13 cellular contexts compared by ENCODE assay signal in the genomic region with DNA sequence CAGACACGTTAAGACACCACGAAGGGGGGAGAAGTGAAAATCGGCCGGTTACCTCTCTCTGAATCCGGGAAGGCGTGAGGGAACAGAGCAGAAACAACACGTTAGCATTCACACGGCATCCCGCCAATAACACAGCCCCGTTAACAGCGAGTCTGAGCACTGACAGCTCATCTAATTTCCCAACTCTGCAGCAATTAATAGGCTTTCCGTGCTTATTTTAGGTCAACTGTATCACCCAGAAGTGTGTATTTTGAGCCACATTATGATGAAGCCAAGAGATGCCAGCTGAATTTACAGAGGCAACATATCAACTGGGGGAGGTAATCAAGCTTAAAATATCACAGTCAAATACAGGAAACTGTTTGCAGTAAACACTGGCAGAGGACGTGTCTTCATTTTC.
DNase-seq lines count a peak whose midpoint lies in the region; ATAC-seq and TF ChIP-seq lines count a peak whose summit lies in the region.
"Had no signal": no experiment of that assay in that cellular context is flagged by ENCODE, and none has a peak within 500 bp of the region (broad histone marks: within the 10 kb centered on the region; RNA-seq: fewer than 3 reads in every experiment).

No MANE protein-coding gene starts in this region.

- no peak for TF ChIP-seq CTCF in right atrium auricular region (IDR thresholded peaks at IDR 0.05)
- TF ChIP-seq CTCF in left lung (IDR thresholded peaks at IDR 0.05) = no peak

- no peaks in the 10 kb centered on the region for H3K27me3 ChIP-seq in right atrium auricular region
- no peaks in the 10 kb centered on the region for H3K27me3 ChIP-seq in left lung
- H3K27me3 ChIP-seq: upper lobe of right lung had no signal

- no peaks in the 10 kb centered on the region for H3K36me3 ChIP-seq in right atrium auricular region
- H3K36me3 ChIP-seq in left lung = peaks cover 0 to 2% of the 10 kb centered on the region in 2 donors
- H3K36me3 ChIP-seq: upper lobe of right lung had no signal

- H3K9me3 ChIP-seq in right atrium auricular region (no peaks in the 10 kb centered on the region), left lung (no peaks in the 10 kb centered on the region)
- H3K9me3 ChIP-seq: upper lobe of right lung had no signal

- intact Hi-C loops in left lung (cut with DNase I) = no loop called here

- H3K27ac ChIP-seq in right atrium auricular region (peak overlapping the region; percentile 80 to 89), left lung (no peak overlapping the region)
- H3K27ac ChIP-seq: upper lobe of right lung had no signal

- DNase-seq in NCI-H345 (lab: John Stamatoyannopoulos, UW) (peak; percentile 15), NCI-H345 treated with DMSO at 0.1 percent for 48 hours (lab: John Stamatoyannopoulos, UW; ENCODE audit: unreplicated experiment) (no peak), NOMO-1 treated with dmso at 0.1 percent for 144 hours (lab: John Stamatoyannopoulos, UW; ENCODE audit: unreplicated experiment) (peak; percentile 41), right atrium auricular region (ENCODE audit: low spot score) (no peak), left lung (no peak)
- no peak for DNase-seq in activated CD4-positive, CD25-positive, alpha-beta regulatory T cell treated with anti-CD3 and anti-CD28 coated beads, Interleukin-2, amount 50 U/mL, for 72 hours
- DNase-seq in activated naive CD4-positive, alpha-beta T cell treated with anti-CD3 and anti-CD28 coated beads, Interleukin-2, amount 50 U/mL, for 16 hours = no peak
- DNase-seq: activated CD4-positive, CD25-positive, alpha-beta regulatory T cell; activated T-cell treated with anti-CD3 and anti-CD28 coated beads, Interleukin-2, amount 50 U/mL, for 24 hours; amniotic stem cell; upper lobe of right lung had no signal

- ATAC-seq in HG03354 (IDR thresholded peaks at IDR 0.05; ENCODE audit: poor library complexity, severe bottlenecking, unreplicated experiment) (no peak), left lung (no peak)
- ATAC-seq: HCT116, upper lobe of right lung had no signal

- H3K4me1 ChIP-seq in right atrium auricular region = peaks cover 0 to 39% of the 10 kb centered on the region in 2 donors
- H3K4me1 ChIP-seq in left lung = peaks cover 0 to 28% of the 10 kb centered on the region in 2 donors
- H3K4me1 ChIP-seq: upper lobe of right lung had no signal

- peak overlapping the region in 1 of 2 donors; percentile 21 for H3K4me3 ChIP-seq in right atrium auricular region
- no peak overlapping the region for H3K4me3 ChIP-seq in left lung
- H3K4me3 ChIP-seq: upper lobe of right lung had no signal

Comparison
In these comparisons a context has a peak if more than half of its experiments do, and no peak if none do; other contexts are left out.
1. DNase-seq: peak in NCI-H345 (single experiment) and NOMO-1 treated with dmso at 0.1 percent for 144 hours (single experiment); none in NCI-H345 treated with DMSO at 0.1 percent for 48 hours (single experiment), right atrium auricular region (single experiment), activated CD4-positive, CD25-positive, alpha-beta regulatory T cell treated with anti-CD3 and anti-CD28 coated beads, Interleukin-2, amount 50 U/mL, for 72 hours (single experiment), activated naive CD4-positive, alpha-beta T cell treated with anti-CD3 and anti-CD28 coated beads, Interleukin-2, amount 50 U/mL, for 16 hours (single experiment) and left lung (0 of 2).
2. H3K27ac ChIP-seq: peak in right atrium auricular region (2 of 2); none in left lung (0 of 2).